ENCODE assay signal across 15 cellular contexts in the genomic region with DNA sequence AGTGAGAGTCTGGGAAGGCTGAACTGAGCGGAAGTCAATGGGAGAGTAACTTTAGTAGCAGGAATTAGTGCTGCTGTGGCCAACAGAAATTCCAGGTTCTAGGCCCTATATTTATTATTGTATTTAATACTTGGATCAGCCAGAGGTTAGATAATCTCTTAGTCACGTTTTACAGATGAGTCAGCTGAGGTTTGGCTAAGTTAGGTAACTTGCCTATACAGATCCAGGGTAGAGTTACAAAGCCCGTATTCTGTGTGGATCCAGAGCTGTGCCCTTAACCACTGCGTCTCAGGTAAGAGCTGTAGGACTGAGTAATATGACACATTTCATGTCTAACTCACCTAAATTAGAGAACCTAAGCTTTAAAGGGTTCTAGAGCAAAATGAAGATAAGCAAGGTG. TPM values are rescaled to one million over a fixed set of nuclear protein-coding genes. Genes with fewer than 3 reads are reported as not detected.
A peak's percentile ranks its signal among the peaks of the same experiment; 100 is the strongest.
DNase-seq lines count a peak whose midpoint lies in the region; ATAC-seq and TF ChIP-seq lines count a peak whose summit lies in the region.
"Had no signal": no experiment of that assay in that cellular context is flagged by ENCODE, and none has a peak within 500 bp of the region (broad histone marks: within the 10 kb centered on the region; RNA-seq: fewer than 3 reads in every experiment).

No MANE protein-coding gene starts in this region.

- TF ChIP-seq CTCF in RWPE2 (IDR thresholded peaks at IDR 0.05; ENCODE audit: poor library complexity, severe bottlenecking) (no peak), fibroblast of lung (conservative IDR thresholded peaks at IDR 0.05 in 1 of 2, IDR thresholded peaks at IDR 0.05 in 1 of 2; ENCODE audit: low read depth in 1 of 2, low read length in 2 of 2) (no peak)

- no peaks in the 10 kb centered on the region for H3K9me3 Mint-ChIP-seq in activated T-cell treated with anti-CD3 and anti-CD28 coated beads, Interleukin-2, amount 50 U/mL, for 72 hours
- no peaks in the 10 kb centered on the region for H3K9me3 Mint-ChIP-seq in activated CD4-positive, alpha-beta memory T cell treated with anti-CD3 and anti-CD28 coated beads, Interleukin-2, amount 10 ng/mL, durations not matched to agents 7 days and 5 days
- no peaks in the 10 kb centered on the region for H3K9me3 Mint-ChIP-seq in natural killer cell treated with Interleukin-12 subunit alpha and Interleukin-12 subunit beta and Interleukin-15 and Interleukin-18, amount 100 ng/mL, for 72 hours
- H3K9me3 Mint-ChIP-seq: activated CD4-positive, alpha-beta T cell treated with anti-CD3 and anti-CD28 coated beads, Interleukin-2, amount 10 ng/mL, durations not matched to agents 24 days and 14 days; T-helper 1 cell treated with Interleukin-12 subunit alpha and Interleukin-12 subunit beta and Interleukin-4 antibody, amounts not matched to agents 30 μg/mL and 1 μg/mL, for 36 hours had no signal

- CTCF ChIA-PET in activated CD4-positive, alpha-beta memory T cell treated with anti-CD3 and anti-CD28 coated beads, Interleukin-2, amount 10 ng/mL, durations not matched to agents 7 days and 5 days (lab: Charles Lee), result interaction anchor here (0.7 to 1.4 kb wide), 2 partner anchors 49 to 50 kb away, joined by 5 to 9 read pairs; no protein-coding TSS in a partner anchor

- H3K4me3 ChIP-seq in RWPE2 (ENCODE audit: severe bottlenecking), result no peak overlapping the region
- H3K4me3 ChIP-seq in fibroblast of lung (replicated peaks in 1 of 4; ENCODE audit: control extremely low read depth in 1 of 4, insufficient read depth in 1 of 4, low read depth in 3 of 4, low read length in 4 of 4), result no peak overlapping the region
- H3K4me3 ChIP-seq: tibial artery had no signal

- H3K27ac Mint-ChIP-seq in activated T-cell treated with anti-CD3 and anti-CD28 coated beads, Interleukin-2, amount 50 U/mL, for 72 hours, result no peak overlapping the region
- no peak overlapping the region for H3K27ac Mint-ChIP-seq in activated CD4-positive, alpha-beta memory T cell treated with anti-CD3 and anti-CD28 coated beads, Interleukin-2, amount 10 ng/mL, durations not matched to agents 7 days and 5 days
- H3K27ac Mint-ChIP-seq in natural killer cell treated with Interleukin-12 subunit alpha and Interleukin-12 subunit beta and Interleukin-15 and Interleukin-18, amount 100 ng/mL, for 72 hours, result no peak overlapping the region
- H3K27ac Mint-ChIP-seq: activated CD4-positive, alpha-beta T cell treated with anti-CD3 and anti-CD28 coated beads, Interleukin-2, amount 10 ng/mL, durations not matched to agents 24 days and 14 days; T-helper 1 cell treated with Interleukin-12 subunit alpha and Interleukin-12 subunit beta and Interleukin-4 antibody, amounts not matched to agents 30 μg/mL and 1 μg/mL, for 36 hours had no signal

- H3K9me3 ChIP-seq in RWPE2 (ENCODE audit: severe bottlenecking) (no peaks in the 10 kb centered on the region), fibroblast of lung (ENCODE audit: control insufficient read depth, insufficient read depth, low read depth, low read length) (no peaks in the 10 kb centered on the region)
- H3K9me3 ChIP-seq: tibial artery had no signal

- H2AFZ ChIP-seq in fibroblast of lung (ENCODE audit: low read length), result no peak overlapping the region

- H3K4me1 ChIP-seq in RWPE2 (ENCODE audit: insufficient read depth, poor library complexity, severe bottlenecking) (peaks cover 6% of the 10 kb centered on the region), fibroblast of lung (ENCODE audit: control insufficient read depth, extremely low read depth, insufficient read depth, low read length) (no peaks in the 10 kb centered on the region)
- H3K4me1 ChIP-seq: tibial artery had no signal

- POLR2A ChIA-PET in activated CD4-positive, alpha-beta memory T cell treated with anti-CD3 and anti-CD28 coated beads, Interleukin-2, amount 10 ng/mL, durations not matched to agents 7 days and 5 days (lab: Charles Lee), result no interaction called here

- H3K4me1 Mint-ChIP-seq in activated T-cell treated with anti-CD3 and anti-CD28 coated beads, Interleukin-2, amount 50 U/mL, for 72 hours (ENCODE audit: low read depth), result peaks cover 5% of the 10 kb centered on the region
- H3K4me1 Mint-ChIP-seq in activated CD4-positive, alpha-beta memory T cell treated with anti-CD3 and anti-CD28 coated beads, Interleukin-2, amount 10 ng/mL, durations not matched to agents 7 days and 5 days, result no peaks in the 10 kb centered on the region
- H3K4me1 Mint-ChIP-seq in natural killer cell treated with Interleukin-12 subunit alpha and Interleukin-12 subunit beta and Interleukin-15 and Interleukin-18, amount 100 ng/mL, for 72 hours (ENCODE audit: low read depth in 2 of 2), result no peaks in the 10 kb centered on the region
- H3K4me1 Mint-ChIP-seq: activated CD4-positive, alpha-beta T cell treated with anti-CD3 and anti-CD28 coated beads, Interleukin-2, amount 10 ng/mL, durations not matched to agents 24 days and 14 days had no signal

- peak; percentile 60 to 62 for ATAC-seq in activated T-cell treated with anti-CD3 and anti-CD28 coated beads, Interleukin-2, amount 50 U/mL, for 72 hours (replicated peaks in 1 of 2)
- ATAC-seq in RWPE2 (ENCODE audit: low read depth) (peak; percentile 97), HG03378 (IDR thresholded peaks at IDR 0.05; ENCODE audit: unreplicated experiment) (no peak)
- ATAC-seq in natural killer cell treated with Interleukin-12 subunit alpha and Interleukin-12 subunit beta and Interleukin-15 and Interleukin-18, amount 100 ng/mL, for 72 hours, result no peak

- H3K27me3 ChIP-seq in RWPE2 (ENCODE audit: insufficient read depth, poor library complexity, severe bottlenecking) (no peaks in the 10 kb centered on the region), fibroblast of lung (ENCODE audit: control insufficient read depth, insufficient read depth, low read length) (no peaks in the 10 kb centered on the region)
- H3K27me3 ChIP-seq: tibial artery had no signal

- no peaks in the 10 kb centered on the region for H4K20me1 ChIP-seq in fibroblast of lung (ENCODE audit: control insufficient read depth, extremely low read depth, insufficient read depth, low read length)

- peaks cover 50% of the 10 kb centered on the region for H3K27me3 Mint-ChIP-seq in activated T-cell treated with anti-CD3 and anti-CD28 coated beads, Interleukin-2, amount 50 U/mL, for 72 hours (ENCODE audit: low read depth)
- H3K27me3 Mint-ChIP-seq in activated CD4-positive, alpha-beta memory T cell treated with anti-CD3 and anti-CD28 coated beads, Interleukin-2, amount 10 ng/mL, durations not matched to agents 7 days and 5 days, result peaks cover 4% of the 10 kb centered on the region
- peaks cover 13 to 25% of the 10 kb centered on the region in 2 donors for H3K27me3 Mint-ChIP-seq in natural killer cell treated with Interleukin-12 subunit alpha and Interleukin-12 subunit beta and Interleukin-15 and Interleukin-18, amount 100 ng/mL, for 72 hours

- H3K4me2 ChIP-seq in fibroblast of lung (ENCODE audit: extremely low read depth, insufficient read depth, low read length), result no peak overlapping the region

- no peaks in the 10 kb centered on the region for H3K36me3 ChIP-seq in RWPE2 (ENCODE audit: low read depth)
- no peaks in the 10 kb centered on the region for H3K36me3 ChIP-seq in fibroblast of lung (ENCODE audit: control insufficient read depth, insufficient read depth, low read length)
- H3K36me3 ChIP-seq: tibial artery had no signal

- H3K27ac ChIP-seq in RWPE2 (ENCODE audit: poor library complexity, severe bottlenecking) (no peak overlapping the region), fibroblast of lung (ENCODE audit: insufficient read depth, low read length) (no peak overlapping the region)
- H3K27ac ChIP-seq: tibial artery had no signal

- H3K36me3 Mint-ChIP-seq in activated T-cell treated with anti-CD3 and anti-CD28 coated beads, Interleukin-2, amount 50 U/mL, for 72 hours (ENCODE audit: insufficient read depth in 2 of 2), result no peaks in the 10 kb centered on the region
- no peaks in the 10 kb centered on the region for H3K36me3 Mint-ChIP-seq in activated CD4-positive, alpha-beta memory T cell treated with anti-CD3 and anti-CD28 coated beads, Interleukin-2, amount 10 ng/mL, durations not matched to agents 7 days and 5 days (ENCODE audit: low read depth)
- H3K36me3 Mint-ChIP-seq in natural killer cell treated with Interleukin-12 subunit alpha and Interleukin-12 subunit beta and Interleukin-15 and Interleukin-18, amount 100 ng/mL, for 72 hours, result no peaks in the 10 kb centered on the region

- H3K9ac ChIP-seq in fibroblast of lung (ENCODE audit: insufficient read depth, low read length), result no peak overlapping the region

- no peak overlapping the region for H3K4me3 Mint-ChIP-seq in activated T-cell treated with anti-CD3 and anti-CD28 coated beads, Interleukin-2, amount 50 U/mL, for 72 hours
- no peak overlapping the region for H3K4me3 Mint-ChIP-seq in activated CD4-positive, alpha-beta memory T cell treated with anti-CD3 and anti-CD28 coated beads, Interleukin-2, amount 10 ng/mL, durations not matched to agents 7 days and 5 days
- no peak overlapping the region for H3K4me3 Mint-ChIP-seq in natural killer cell treated with Interleukin-12 subunit alpha and Interleukin-12 subunit beta and Interleukin-15 and Interleukin-18, amount 100 ng/mL, for 72 hours
- H3K4me3 Mint-ChIP-seq: activated CD4-positive, alpha-beta T cell treated with anti-CD3 and anti-CD28 coated beads, Interleukin-2, amount 10 ng/mL, durations not matched to agents 24 days and 14 days; T-helper 1 cell treated with Interleukin-12 subunit alpha and Interleukin-12 subunit beta and Interleukin-4 antibody, amounts not matched to agents 30 μg/mL and 1 μg/mL, for 36 hours had no signal

- DNase-seq in activated T-cell treated with anti-CD3 and anti-CD28 coated beads, Interleukin-2, amount 50 U/mL, for 72 hours, result no peak
- no peak for DNase-seq in activated T-cell treated with anti-CD3 and anti-CD28 coated beads, Interleukin-2, amount 50 U/mL, for 48 hours
- DNase-seq in RWPE2 (ENCODE audit: low spot score) (no peak), fibroblast of lung (ENCODE audit: low read depth in 2 of 2) (peak; percentile 42 to 79), GOT3 (lab: John Stamatoyannopoulos, UW) (no peak)
- DNase-seq in activated CD4-positive, alpha-beta memory T cell treated with anti-CD3 and anti-CD28 coated beads, Interleukin-2, amount 10 ng/mL, durations not matched to agents 7 days and 5 days, result no peak
- DNase-seq in natural killer cell treated with Interleukin-12 subunit alpha and Interleukin-12 subunit beta and Interleukin-15 and Interleukin-18, amount 100 ng/mL, for 72 hours (ENCODE audit: low spot score), result no peak
- DNase-seq: activated CD4-positive, alpha-beta T cell treated with anti-CD3 and anti-CD28 coated beads, Interleukin-2, amount 10 ng/mL, durations not matched to agents 24 days and 14 days; MV-4-11; NCI-H2171 treated with DMSO at 0.1 percent for 48 hours; occipital lobe; stimulated activated CD4-positive, alpha-beta T cell treated with anti-CD3 and anti-CD28 coated beads, Interleukin-12 subunit alpha, Interleukin-12 subunit beta, amount 100 ng/mL, for 4 hours; tibial artery had no signal

- H3K79me2 ChIP-seq in fibroblast of lung (ENCODE audit: control insufficient read depth, insufficient read depth, low read length), result no peaks in the 10 kb centered on the region

RNA-seq across cellular contexts. Expression of gene PSMD10, which starts 20.5 kb away (rescaled TPM):
- 10 to 100 TPM; 36.1 to 38.9 TPM for total RNA-seq in activated T-cell treated with anti-CD3 and anti-CD28 coated beads, Interleukin-2, amount 50 U/mL, for 72 hours
- total RNA-seq in fibroblast of lung, result 72.7 and 86.3 TPM in 2 replicates
- 102 and 103 TPM in 2 replicates for polyA plus RNA-seq in fibroblast of lung
- polyA plus RNA-seq in fibroblast of lung (2012), result 52.0 and 55.4 TPM in 2 replicates
- polyA minus RNA-seq in fibroblast of lung (ENCODE audit: low replicate concordance), result 3.3 and 11.0 TPM in 2 replicates
- 10 to 100 TPM; 36.1 to 37.3 TPM for total RNA-seq in activated CD4-positive, alpha-beta memory T cell treated with anti-CD3 and anti-CD28 coated beads, Interleukin-2, amount 10 ng/mL, durations not matched to agents 7 days and 5 days
- total RNA-seq in natural killer cell treated with Interleukin-12 subunit alpha and Interleukin-12 subunit beta and Interleukin-15 and Interleukin-18, amount 100 ng/mL, for 72 hours, result 10 to 100 TPM; 27.7 to 35.3 TPM

RNA-seq across cellular contexts. Expression of gene ATG4A, which starts 20.7 kb away (rescaled TPM):
- 10 to 100 TPM in 1 of 2 donors, 1 to 10 TPM in 1; 9.2 to 10.3 TPM for total RNA-seq in activated T-cell treated with anti-CD3 and anti-CD28 coated beads, Interleukin-2, amount 50 U/mL, for 72 hours
- 10.8 and 13.5 TPM in 2 replicates for total RNA-seq in fibroblast of lung
- polyA plus RNA-seq in fibroblast of lung, result 11.4 and 13.8 TPM in 2 replicates
- 7.5 and 8.2 TPM in 2 replicates for polyA plus RNA-seq in fibroblast of lung (2012)
- polyA minus RNA-seq in fibroblast of lung (ENCODE audit: low replicate concordance), result 1.0 and 6.8 TPM in 2 replicates
- 10 to 100 TPM; 12.5 to 12.7 TPM for total RNA-seq in activated CD4-positive, alpha-beta memory T cell treated with anti-CD3 and anti-CD28 coated beads, Interleukin-2, amount 10 ng/mL, durations not matched to agents 7 days and 5 days
- 10 to 100 TPM; 12.0 to 17.8 TPM for total RNA-seq in natural killer cell treated with Interleukin-12 subunit alpha and Interleukin-12 subunit beta and Interleukin-15 and Interleukin-18, amount 100 ng/mL, for 72 hours

RNA-seq across cellular contexts. Expression of gene VSIG1, which starts 26.0 kb away (rescaled TPM):
- under 1 TPM; 0.22 to 0.25 TPM for total RNA-seq in activated T-cell treated with anti-CD3 and anti-CD28 coated beads, Interleukin-2, amount 50 U/mL, for 72 hours
- total RNA-seq in fibroblast of lung, result not detected in 2 replicates
- 0.02 and 0.20 TPM in 2 replicates for polyA plus RNA-seq in fibroblast of lung
- not detected in 2 replicates for polyA plus RNA-seq in fibroblast of lung (2012)
- not detected in 2 replicates for polyA minus RNA-seq in fibroblast of lung (ENCODE audit: low replicate concordance)
- 1 to 10 TPM; 5.0 to 6.8 TPM for total RNA-seq in activated CD4-positive, alpha-beta memory T cell treated with anti-CD3 and anti-CD28 coated beads, Interleukin-2, amount 10 ng/mL, durations not matched to agents 7 days and 5 days
- total RNA-seq in natural killer cell treated with Interleukin-12 subunit alpha and Interleukin-12 subunit beta and Interleukin-15 and Interleukin-18, amount 100 ng/mL, for 72 hours, result not detected
- total RNA-seq: occipital lobe had no signal

Comparison
In these comparisons a context has a peak if more than half of its experiments do, and no peak if none do; other contexts are left out.
1. ATAC-seq: peak in activated T-cell treated with anti-CD3 and anti-CD28 coated beads, Interleukin-2, amount 50 U/mL, for 72 hours (2 of 2) and RWPE2 (single experiment); none in HG03378 (single experiment) and natural killer cell treated with Interleukin-12 subunit alpha and Interleukin-12 subunit beta and Interleukin-15 and Interleukin-18, amount 100 ng/mL, for 72 hours (0 of 2).
2. DNase-seq: peak in fibroblast of lung (2 of 2); none in activated T-cell treated with anti-CD3 and anti-CD28 coated beads, Interleukin-2, amount 50 U/mL, for 72 hours (0 of 2), activated T-cell treated with anti-CD3 and anti-CD28 coated beads, Interleukin-2, amount 50 U/mL, for 48 hours (0 of 2), RWPE2 (single experiment), activated CD4-positive, alpha-beta memory T cell treated with anti-CD3 and anti-CD28 coated beads, Interleukin-2, amount 10 ng/mL, durations not matched to agents 7 days and 5 days (single experiment), natural killer cell treated with Interleukin-12 subunit alpha and Interleukin-12 subunit beta and Interleukin-15 and Interleukin-18, amount 100 ng/mL, for 72 hours (single experiment) and GOT3 (single experiment).